ENCODE assay signal across 10 cellular contexts in the genomic region with DNA sequence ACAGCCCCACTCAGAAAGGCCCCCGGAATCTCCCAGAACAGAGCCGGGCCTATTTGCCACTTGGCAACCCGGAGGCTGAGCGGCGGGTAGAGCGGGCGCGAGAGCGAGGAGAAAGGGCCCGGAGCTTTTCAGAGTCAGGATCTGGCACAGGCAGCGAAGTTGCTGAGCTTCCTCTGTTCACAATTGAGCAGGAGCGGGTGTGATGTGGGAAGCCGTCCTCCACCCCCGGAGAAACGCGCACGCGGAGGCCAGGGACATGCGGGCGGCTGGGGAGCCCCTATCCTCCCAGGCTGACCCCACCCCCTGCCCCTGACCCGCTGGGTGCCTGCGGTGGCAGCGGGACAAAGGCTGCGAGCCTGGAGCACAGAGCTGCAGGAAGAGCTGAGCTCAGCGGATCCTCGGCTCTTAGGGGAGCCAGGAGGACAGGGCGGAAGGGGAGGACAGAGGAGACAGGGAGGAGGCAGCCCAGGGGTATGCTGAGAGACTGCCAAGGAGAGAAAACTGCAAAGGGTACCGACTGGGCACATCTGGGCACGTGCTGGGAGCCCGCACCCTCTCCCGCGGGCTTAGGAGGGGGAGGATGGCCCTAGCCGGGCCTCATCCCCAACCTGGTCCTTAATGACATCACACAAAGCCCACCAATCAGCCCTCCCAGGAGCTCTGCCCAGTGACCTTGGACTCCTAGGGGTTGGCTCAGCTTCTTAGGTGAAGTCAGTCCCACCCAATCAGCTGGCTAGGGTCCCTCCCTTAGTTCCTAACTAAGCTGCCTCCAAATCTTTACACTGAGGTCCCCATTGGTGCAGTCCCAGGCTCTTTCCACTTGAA. TPM values are rescaled to one million over a fixed set of nuclear protein-coding genes. Genes with fewer than 3 reads are reported as not detected.
A peak's percentile ranks its signal among the peaks of the same experiment; 100 is the strongest.
DNase-seq lines count a peak whose midpoint lies in the region; ATAC-seq and TF ChIP-seq lines count a peak whose summit lies in the region.
"Had no signal": no experiment of that assay in that cellular context is flagged by ENCODE, and none has a peak within 500 bp of the region (broad histone marks: within the 10 kb centered on the region; RNA-seq: fewer than 3 reads in every experiment).

No MANE protein-coding gene starts in this region.

- H3K27ac Mint-ChIP-seq in T-helper 17 cell (peak overlapping the region; percentile 91), CD14-positive monocyte (peak overlapping the region in 3 of 7 donors; percentile 25 to 76 (median 32))

- H3K36me3 Mint-ChIP-seq in T-helper 17 cell (ENCODE audit: low read depth), result no peaks in the 10 kb centered on the region
- H3K36me3 Mint-ChIP-seq in CD14-positive monocyte, result peaks cover 11 to 14% of the 10 kb centered on the region in 2 donors

- ATAC-seq in T-helper 17 cell, result no peak
- ATAC-seq: PC-3 had no signal

- H3K9me3 ChIP-seq in ES-I3 (ENCODE audit: control insufficient read depth, insufficient read depth, low read length) (no peaks in the 10 kb centered on the region), T-helper 17 cell (ENCODE audit: control insufficient read depth, low read length, poor library complexity, severe bottlenecking) (no peaks in the 10 kb centered on the region)

- peaks cover 14% of the 10 kb centered on the region for H3K4me1 ChIP-seq in ES-I3 (ENCODE audit: insufficient read depth, low read length)

- H3K4me3 Mint-ChIP-seq in T-helper 17 cell (no peak overlapping the region), CD14-positive monocyte (no peak overlapping the region)

- peaks cover 0 to under 1% (median 0%) of the 10 kb centered on the region in 7 donors for H3K9me3 Mint-ChIP-seq in CD14-positive monocyte

- TF ChIP-seq CTCF in CD14-positive monocyte (IDR thresholded peaks at IDR 0.05), result no peak

- no peak for DNase-seq in T-helper 17 cell
- DNase-seq in hippocampal formation (lab: John Stamatoyannopoulos, UW), result peak; percentile 72 to 78
- DNase-seq in occipital lobe (lab: John Stamatoyannopoulos, UW), result peak; percentile 64
- no peak for DNase-seq in CD14-positive monocyte (ENCODE audit: low spot score)
- no peak for DNase-seq in activated T-cell treated with anti-CD3 and anti-CD28 coated beads for 4 hours
- no peak for DNase-seq in hepatic stellate cell (ENCODE audit: low spot score)
- DNase-seq: EL, NCI-H146, PC-3 had no signal

- H3K36me3 ChIP-seq in ES-I3 (ENCODE audit: insufficient read depth, low read length), result no peaks in the 10 kb centered on the region

- H3K4me1 Mint-ChIP-seq in T-helper 17 cell, result peaks cover 70% of the 10 kb centered on the region
- peaks cover 74% of the 10 kb centered on the region for H3K4me1 Mint-ChIP-seq in CD14-positive monocyte

- H3K9ac ChIP-seq in ES-I3 (ENCODE audit: low read depth, low read length), result peak overlapping the region; percentile 42

- intact Hi-C loops in CD14-positive monocyte (cut with micrococcal nuclease), result no loop called here

- H3K27me3 Mint-ChIP-seq in T-helper 17 cell (no peaks in the 10 kb centered on the region), CD14-positive monocyte (ENCODE audit: low read depth in 3 of 3) (peaks cover 1 to 10% (median 3%) of the 10 kb centered on the region in 3 donors)

RNA-seq across cellular contexts. Expression of a gene that starts 9.3 kb away (rescaled TPM):
- total RNA-seq in T-helper 17 cell (10 to 100 TPM; 78.4 to 87.7 TPM), occipital lobe (165 TPM)
- polyA plus RNA-seq in CD14-positive monocyte, result under 1 TPM; 0.18 to 0.30 TPM

Comparison
In these comparisons a context has a peak if more than half of its experiments do, and no peak if none do; other contexts are left out.
1. DNase-seq: peak in hippocampal formation (2 of 2) and occipital lobe (single experiment); none in T-helper 17 cell (0 of 3), CD14-positive monocyte (single experiment), activated T-cell treated with anti-CD3 and anti-CD28 coated beads for 4 hours (single experiment) and hepatic stellate cell (single experiment).